In the genomic region with DNA sequence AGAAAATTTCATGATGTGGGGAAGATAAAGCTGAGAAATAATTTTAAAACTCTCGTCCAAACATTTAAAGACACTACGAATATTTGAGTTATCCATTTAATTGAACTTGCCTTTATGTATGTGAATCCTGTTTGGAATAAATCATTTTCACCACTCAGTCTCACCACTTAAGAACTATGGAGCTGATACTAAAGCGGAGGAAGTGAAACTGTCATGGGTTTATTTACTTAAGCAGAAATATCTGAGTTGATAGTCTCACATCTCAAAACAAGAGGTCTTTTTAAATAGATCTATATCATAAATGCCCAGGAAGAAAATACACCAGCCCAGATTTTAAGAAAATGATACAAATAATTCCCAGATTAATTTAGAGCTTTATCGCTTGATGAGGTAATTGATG, we compare ENCODE assay signal across 29 cellular contexts.
"Had no signal": no experiment of that assay in that cellular context is flagged by ENCODE, and none has a peak within 500 bp of the region (broad histone marks: within the 10 kb centered on the region; RNA-seq: fewer than 3 reads in every experiment).

No MANE protein-coding gene starts in this region.

- H3K4me3 ChIP-seq: K562, Peyer's patch, SK-N-MC had no signal

- H3K36me3 ChIP-seq: Peyer's patch had no signal

- H3K27ac ChIP-seq: Peyer's patch, SK-N-MC, VCaP had no signal

- H3K4me1 ChIP-seq: Peyer's patch had no signal

- H3K9me3 ChIP-seq: Peyer's patch had no signal

- DNase-seq: activated CD4-positive, alpha-beta memory T cell treated with anti-CD3 and anti-CD28 coated beads for 36 hours; activated CD4-positive, alpha-beta T cell treated with anti-CD3 and anti-CD28 coated beads, Interleukin-2, amount 10 ng/mL, durations not matched to agents 7 days and 5 days; activated CD4-positive, CD25-positive, alpha-beta regulatory T cell; activated gamma-delta T cell; activated naive CD4-positive, alpha-beta T cell treated with anti-CD3 and anti-CD28 coated beads for 36 hours; activated T-cell treated with anti-CD3 and anti-CD28 coated beads for 4 hours; activated T-cell treated with anti-CD3 and anti-CD28 coated beads, Interleukin-2, amount 50 U/mL, for 48 hours; amygdala; Karpas-422; NCI-H1105 treated with DMSO at 0.1 percent for 48 hours; NCI-H1436 treated with DMSO at 0.1 percent for 48 hours; NCI-H187; NCI-H2081; NCI-H2171; NCI-H2227 treated with DMSO at 0.1 percent for 48 hours; NCI-H446 treated with DMSO at 0.1 percent for 48 hours; NCI-H526 treated with DMSO at 0.1 percent for 48 hours; NCI-H82; OCI-M1; Peyer's patch; SHP77; T-cell; T-helper 2 cell; T1000 had no signal

- FAIRE-seq: astrocyte, K562 had no signal

- ATAC-seq: activated T-helper 17 cell treated with anti-CD3 and anti-CD28 coated beads, Interleukin-2, amount 50 U/mL, for 72 hours; K562; T-cell had no signal

- H3K27me3 ChIP-seq: Peyer's patch had no signal
